29 cellular contexts compared by ENCODE assay signal in the genomic region with DNA sequence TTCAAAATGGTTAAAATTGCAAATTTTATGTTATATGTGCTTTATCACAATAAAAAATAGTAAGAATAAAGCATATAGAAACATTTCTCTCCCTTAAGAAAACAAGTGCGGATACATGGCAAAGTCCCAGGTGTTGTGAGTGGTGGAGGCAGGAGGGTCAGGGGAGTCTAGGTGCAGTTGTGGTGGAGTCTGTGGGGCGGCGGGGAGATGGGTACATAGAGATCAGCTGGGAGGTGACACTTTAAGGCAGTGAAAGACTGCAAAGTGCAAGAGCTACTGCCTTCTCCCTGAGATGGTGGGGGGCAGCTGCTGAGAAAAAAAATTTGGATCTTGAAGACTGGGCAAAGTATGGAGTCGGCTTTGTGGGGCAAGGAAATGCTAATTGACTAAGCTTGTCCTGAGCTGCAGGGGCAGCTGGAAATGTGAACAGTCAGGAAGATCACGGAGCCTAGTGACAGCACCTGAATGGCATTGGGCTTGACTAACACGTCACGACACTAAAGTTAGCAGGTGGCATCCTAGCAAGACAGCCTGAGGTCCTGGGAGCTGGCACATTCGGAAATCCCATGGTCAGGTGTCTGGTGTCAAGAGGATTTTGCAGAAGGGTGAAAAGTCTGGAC.
"Had no signal": no experiment of that assay in that cellular context is flagged by ENCODE, and none has a peak within 500 bp of the region (broad histone marks: within the 10 kb centered on the region; RNA-seq: fewer than 3 reads in every experiment).

No MANE protein-coding gene starts in this region.

- H3K27ac ChIP-seq: ascending aorta, cardiac muscle cell, coronary artery, spleen, testis, transverse colon, uterus had no signal

- H3K27me3 ChIP-seq: ascending aorta, cardiac muscle cell, testis, transverse colon, uterus had no signal

- H3K9me3 ChIP-seq: ascending aorta, spleen, testis, transverse colon, uterus had no signal

- H3K9me3 Mint-ChIP-seq: activated CD4-positive, alpha-beta memory T cell treated with anti-CD3 and anti-CD28 coated beads for 36 hours; activated CD4-positive, alpha-beta T cell treated with anti-CD3 and anti-CD28 coated beads, Interleukin-2, amount 10 ng/mL, durations not matched to agents 24 days and 14 days; activated naive CD4-positive, alpha-beta T cell treated with anti-CD3 and anti-CD28 coated beads, Interleukin-2, amount 10 ng/mL, durations not matched to agents 7 days and 5 days; activated naive CD8-positive, alpha-beta T cell treated with anti-CD3 and anti-CD28 coated beads, Interleukin-2, amount 10 ng/mL, durations not matched to agents 7 days and 5 days; activated T-helper 1 cell treated with anti-CD3 and anti-CD28 coated beads, Interleukin-12 subunit alpha, Interleukin-12 subunit beta, Interleukin-2, Interleukin-4 antibody, amounts not matched to agents 30 ng/mL and 10 ng/mL and 1 ng/mL, durations not matched to agents 14 hours and 24 hours and 36 hours; brain; naive thymus-derived CD8-positive, alpha-beta T cell; neural crest cell had no signal

- DNase-seq: activated CD4-positive, alpha-beta memory T cell treated with anti-CD3 and anti-CD28 coated beads for 36 hours; activated CD4-positive, CD25-positive, alpha-beta regulatory T cell treated with anti-CD3 and anti-CD28 coated beads, Interleukin-2, amount 50 U/mL, for 72 hours; activated CD8-positive, alpha-beta memory T cell treated with anti-CD3 and anti-CD28 coated beads, Interleukin-2, amount 50 U/mL, for 4 hours; activated gamma-delta T cell; activated naive CD4-positive, alpha-beta T cell treated with anti-CD3 and anti-CD28 coated beads, Interleukin-2, amount 10 ng/mL, durations not matched to agents 7 days and 5 days; activated naive CD8-positive, alpha-beta T cell treated with anti-CD3 and anti-CD28 coated beads, Interleukin-2, amount 10 ng/mL, durations not matched to agents 7 days and 5 days; activated T-cell treated with anti-CD3 and anti-CD28 coated beads, Interleukin-2, amount 50 U/mL, for 1 hour; effector memory CD8-positive, alpha-beta T cell; foreskin fibroblast; kidney glomerular epithelial cell; midbrain; naive thymus-derived CD8-positive, alpha-beta T cell; occipital lobe; spleen; stimulated activated CD4-positive, alpha-beta T cell treated with anti-CD3 and anti-CD28 coated beads, Interleukin-2, amount 100 ng/mL, for 48 hours; stimulated activated naive CD8-positive, alpha-beta T cell treated with anti-CD3 and anti-CD28 coated beads, Interleukin-15, Interleukin-2, amounts not matched to agents 100 U/mL and 50 U/mL, for 24 hours; T-helper 2 cell; testis; transverse colon; uterus had no signal

- H3K4me1 Mint-ChIP-seq: activated CD4-positive, alpha-beta T cell treated with anti-CD3 and anti-CD28 coated beads, Interleukin-2, amount 10 ng/mL, durations not matched to agents 24 days and 14 days; activated naive CD4-positive, alpha-beta T cell treated with anti-CD3 and anti-CD28 coated beads, Interleukin-2, amount 10 ng/mL, durations not matched to agents 7 days and 5 days; activated naive CD8-positive, alpha-beta T cell treated with anti-CD3 and anti-CD28 coated beads, Interleukin-2, amount 10 ng/mL, durations not matched to agents 7 days and 5 days; brain; memory B cell; neural crest cell had no signal

- H3K4me1 ChIP-seq: ascending aorta, testis, transverse colon, uterus had no signal

- H3K36me3 Mint-ChIP-seq: activated CD4-positive, alpha-beta memory T cell treated with anti-CD3 and anti-CD28 coated beads for 36 hours; activated naive CD4-positive, alpha-beta T cell treated with anti-CD3 and anti-CD28 coated beads, Interleukin-2, amount 10 ng/mL, durations not matched to agents 7 days and 5 days; activated naive CD8-positive, alpha-beta T cell treated with anti-CD3 and anti-CD28 coated beads, Interleukin-2, amount 10 ng/mL, durations not matched to agents 7 days and 5 days; brain; memory B cell had no signal

- H3K4me3 ChIP-seq: ascending aorta, cardiac muscle cell, coronary artery, spleen, testis, transverse colon, uterus had no signal

- FAIRE-seq: endothelial cell of umbilical vein had no signal

- ATAC-seq: effector memory CD8-positive, alpha-beta T cell; naive thymus-derived CD8-positive, alpha-beta T cell; stimulated activated naive CD8-positive, alpha-beta T cell treated with anti-CD3 and anti-CD28 coated beads, Interleukin-15, Interleukin-2, amounts not matched to agents 100 U/mL and 50 U/mL, for 24 hours had no signal

- H3K36me3 ChIP-seq: ascending aorta, cardiac muscle cell, spleen, transverse colon, uterus had no signal

- H3K4me3 Mint-ChIP-seq: activated CD4-positive, alpha-beta memory T cell treated with anti-CD3 and anti-CD28 coated beads for 36 hours; activated CD4-positive, alpha-beta T cell treated with anti-CD3 and anti-CD28 coated beads, Interleukin-2, amount 10 ng/mL, durations not matched to agents 24 days and 14 days; activated naive CD4-positive, alpha-beta T cell treated with anti-CD3 and anti-CD28 coated beads, Interleukin-2, amount 10 ng/mL, durations not matched to agents 7 days and 5 days; activated naive CD8-positive, alpha-beta T cell treated with anti-CD3 and anti-CD28 coated beads, Interleukin-2, amount 10 ng/mL, durations not matched to agents 7 days and 5 days; activated T-helper 1 cell treated with anti-CD3 and anti-CD28 coated beads, Interleukin-12 subunit alpha, Interleukin-12 subunit beta, Interleukin-2, Interleukin-4 antibody, amounts not matched to agents 30 ng/mL and 10 ng/mL and 1 ng/mL, durations not matched to agents 14 hours and 24 hours and 36 hours; brain; effector memory CD8-positive, alpha-beta T cell; memory B cell; naive thymus-derived CD8-positive, alpha-beta T cell; neural crest cell had no signal

- H3K27ac Mint-ChIP-seq: activated CD4-positive, alpha-beta memory T cell treated with anti-CD3 and anti-CD28 coated beads for 36 hours; activated CD4-positive, alpha-beta T cell treated with anti-CD3 and anti-CD28 coated beads, Interleukin-2, amount 10 ng/mL, durations not matched to agents 24 days and 14 days; activated naive CD4-positive, alpha-beta T cell treated with anti-CD3 and anti-CD28 coated beads, Interleukin-2, amount 10 ng/mL, durations not matched to agents 7 days and 5 days; activated naive CD8-positive, alpha-beta T cell treated with anti-CD3 and anti-CD28 coated beads, Interleukin-2, amount 10 ng/mL, durations not matched to agents 7 days and 5 days; activated T-helper 1 cell treated with anti-CD3 and anti-CD28 coated beads, Interleukin-12 subunit alpha, Interleukin-12 subunit beta, Interleukin-2, Interleukin-4 antibody, amounts not matched to agents 30 ng/mL and 10 ng/mL and 1 ng/mL, durations not matched to agents 14 hours and 24 hours and 36 hours; brain; effector memory CD8-positive, alpha-beta T cell; memory B cell had no signal
